In the genomic region with DNA sequence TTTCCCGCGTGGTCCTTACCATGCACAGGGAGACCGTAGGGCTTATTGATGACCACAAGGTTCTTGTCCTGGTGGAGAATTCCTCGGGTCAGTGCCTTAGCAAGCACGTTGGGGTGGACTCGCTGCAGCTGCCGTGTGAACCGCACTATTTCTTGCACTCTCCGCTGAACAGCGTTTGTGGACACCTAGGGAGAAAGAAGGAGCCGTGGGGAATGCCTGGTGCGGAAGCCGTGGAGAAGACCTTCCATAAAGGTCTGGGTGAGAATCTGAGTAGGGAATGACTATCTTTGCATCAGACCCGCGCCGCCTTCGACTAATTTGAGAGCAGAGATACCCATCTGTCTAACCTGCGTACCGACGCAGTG, we compare ENCODE assay signal across 8 cellular contexts. TPM values are rescaled to one million over a fixed set of nuclear protein-coding genes. Genes with fewer than 3 reads are reported as not detected.
DNase-seq lines count a peak whose midpoint lies in the region; ATAC-seq, FAIRE-seq and TF ChIP-seq lines count a peak whose summit lies in the region.

No MANE protein-coding gene starts in this region.

- H3K36me3 ChIP-seq in CD8-positive, alpha-beta memory T cell (ENCODE audit: insufficient read depth, low read length) = peaks cover 13% of the 10 kb centered on the region
- H3K36me3 ChIP-seq in H1 (ENCODE audit: control insufficient read depth in 2 of 4, insufficient read depth in 4 of 4, low read length in 3 of 4) (peaks cover 2 to 33% (median 18%) of the 10 kb centered on the region in 4 experiments; a peak in 6 of 8 replicates), neural progenitor cell (peaks cover 7% of the 10 kb centered on the region)

- H2BK12ac ChIP-seq in H1 (ENCODE audit: low read depth, low read length) = no peak overlapping the region

- no peak for ATAC-seq in GM21390 (IDR thresholded peaks at IDR 0.05; ENCODE audit: unreplicated experiment)

- TF ChIP-seq CTCF in NB4 (IDR thresholded peaks at IDR 0.05; ENCODE audit: low read depth, low read length) = no peak
- TF ChIP-seq CTCF in H1 (IDR thresholded peaks at IDR 0.05; ENCODE audit: control extremely low read depth in 1 of 3, insufficient read depth in 1 of 3, low read depth in 1 of 3, low read length in 3 of 3) = no peak
- TF ChIP-seq CTCF in neural progenitor cell (IDR thresholded peaks at IDR 0.05) = no peak

- H3K18ac ChIP-seq in H1 (ENCODE audit: extremely low read depth, low read length) = no peak overlapping the region

- no peak overlapping the region for H2BK20ac ChIP-seq in H1 (ENCODE audit: low read length)

- H3K4ac ChIP-seq in H1 (replicated peaks; ENCODE audit: insufficient read length, low read depth, low read length) = no peak overlapping the region

- H3K9me3 ChIP-seq in CD8-positive, alpha-beta memory T cell (ENCODE audit: low read length) = no peaks in the 10 kb centered on the region
- H3K9me3 ChIP-seq in H1 (ENCODE audit: insufficient read depth in 2 of 2, low read depth in 1 of 2, low read length in 1 of 2) = no peaks in the 10 kb centered on the region
- no peaks in the 10 kb centered on the region for H3K9me3 ChIP-seq in neural progenitor cell (ENCODE audit: low read depth)

- H2BK120ac ChIP-seq in H1 (replicated peaks; ENCODE audit: low read depth, low read length) = no peak overlapping the region

- H3F3A ChIP-seq in neural progenitor cell (ENCODE audit: low read depth) = peaks cover 20% of the 10 kb centered on the region

- peak overlapping the region; percentile 77 for H3K27ac ChIP-seq in CD8-positive, alpha-beta memory T cell (ENCODE audit: low read depth, low read length)
- H3K27ac ChIP-seq in H1 (ENCODE audit: low read depth, low read length) (peak overlapping the region; percentile 82), neural progenitor cell (peak overlapping the region; percentile 84)

- peak overlapping the region; percentile 89; the same call in 1 of the 2 replicates for H2AFZ ChIP-seq in H1 (ENCODE audit: low read length)
- H2AFZ ChIP-seq in neural progenitor cell (replicated peaks) = peak overlapping the region; percentile 97

- peaks cover 22% of the 10 kb centered on the region for H3K4me1 ChIP-seq in CD8-positive, alpha-beta memory T cell (ENCODE audit: insufficient read depth, low read length)
- H3K4me1 ChIP-seq in H1 (replicated peaks in 1 of 4; ENCODE audit: control insufficient read depth in 3 of 4, insufficient read depth in 4 of 4, low read length in 3 of 4) (peaks cover 0 to 11% (median 3%) of the 10 kb centered on the region in 4 experiments; a peak in 2 of 7 replicates), neural progenitor cell (peaks cover 13% of the 10 kb centered on the region)

- no peak overlapping the region for H2BK15ac ChIP-seq in H1 (ENCODE audit: low read length)

- H3K4me2 ChIP-seq in H1 (ENCODE audit: insufficient read depth in 1 of 2, low read depth in 2 of 2, low read length in 2 of 2) = peak overlapping the region; percentile 91 to 96
- peak overlapping the region; percentile 91 for H3K4me2 ChIP-seq in neural progenitor cell

- peaks cover 13% of the 10 kb centered on the region for H3K79me1 ChIP-seq in H1 (ENCODE audit: low read depth, low read length)

- TF ChIP-seq EP300 in H1 (IDR thresholded peaks at IDR 0.05; ENCODE audit: borderline replicate concordance in 1 of 2, low read depth in 2 of 2, low read length in 2 of 2) = no peak

- peak overlapping the region; percentile 99; the same call in 1 of the 2 replicates for H4K8ac ChIP-seq in H1 (ENCODE audit: extremely low read depth, insufficient read depth, low read length)

- no peak for TF ChIP-seq RAD21 in H1 (IDR thresholded peaks at IDR 0.05 in 1 of 2, conservative IDR thresholded peaks at IDR 0.05 in 1 of 2; ENCODE audit: low read depth in 2 of 2, low read length in 2 of 2)

- H3K27me3 Mint-ChIP-seq in CD8-positive, alpha-beta memory T cell = no peaks in the 10 kb centered on the region
- no peaks in the 10 kb centered on the region for H3K27me3 Mint-ChIP-seq in neural progenitor cell (ENCODE audit: insufficient read depth, low read depth)

- H3K9ac ChIP-seq in H1 (replicated peaks in 1 of 4; ENCODE audit: extremely low read depth in 1 of 4, low read depth in 3 of 4, low read length in 3 of 4) (peak overlapping the region; percentile 72 to 94 (median 92)), neural progenitor cell (peak overlapping the region; percentile 79)

- peak overlapping the region; percentile 93 to 99 (median 98) for H3K4me3 Mint-ChIP-seq in CD8-positive, alpha-beta memory T cell
- peak overlapping the region; percentile 91 for H3K4me3 Mint-ChIP-seq in neural progenitor cell

- FAIRE-seq in H1 (lab: Jason Lieb, UNC) = no peak

- H3K56ac ChIP-seq in H1 (replicated peaks; ENCODE audit: insufficient read length, low read depth, low read length) = no peak overlapping the region

- CTCF ChIA-PET in CD8-positive, alpha-beta memory T cell (lab: Charles Lee) = interaction anchor here (1.5 kb wide), 1 partner anchor 17 kb away, joined by 3 read pairs; no protein-coding TSS in a partner anchor
- CTCF ChIA-PET in H1 (lab: Charles Lee; ENCODE audit: partially characterized antibody) = interaction anchor here (1.2 kb wide), 1 partner anchor 21 kb away, joined by 3 read pairs; no protein-coding TSS in a partner anchor

- H3K23me2 ChIP-seq in H1 (ENCODE audit: low read depth, low read length) = peaks cover 7% of the 10 kb centered on the region; the same call in 1 of the 2 replicates

- H4K5ac ChIP-seq in H1 (ENCODE audit: insufficient read length, low read depth, low read length) = no peak overlapping the region

- H3K14ac ChIP-seq in H1 (ENCODE audit: insufficient read length) = no peak overlapping the region

- POLR2A ChIA-PET in CD8-positive, alpha-beta memory T cell (lab: Charles Lee) = interaction anchor here (2.5 kb wide), 1 partner anchor 58 kb away, joined by 13 read pairs; the partner anchor contains the start of genes FOXRED1 and SRPRA
- POLR2A ChIA-PET in H1 (lab: Charles Lee; ENCODE audit: partially characterized antibody) = interaction anchor here (0.5 to 3.3 kb wide), 20 partner anchors 9 to 584 kb away, joined by 3 to 18 read pairs (median 4); partner anchors contain the start of genes FOXRED1, PUS3 and SRPRA

- H3K23ac ChIP-seq in H1 (ENCODE audit: insufficient read length) = no peak overlapping the region

- H4K20me1 ChIP-seq in H1 (replicated peaks in 1 of 2; ENCODE audit: control insufficient read depth in 1 of 2, insufficient read depth in 2 of 2, low read length in 2 of 2) = no peaks in the 10 kb centered on the region
- peaks cover 10% of the 10 kb centered on the region for H4K20me1 ChIP-seq in neural progenitor cell (ENCODE audit: low read depth)

- H3K36me3 Mint-ChIP-seq in CD8-positive, alpha-beta memory T cell = peaks cover 2 to 54% (median 10%) of the 10 kb centered on the region in 3 donors
- H3K36me3 Mint-ChIP-seq in neural progenitor cell = peaks cover 10% of the 10 kb centered on the region

- H2AK5ac ChIP-seq in H1 (ENCODE audit: low read depth, low read length) = no peak overlapping the region

- WGBS in H1 (ENCODE audit: extremely low coverage in 1 of 2, insufficient coverage in 1 of 2, insufficient read length in 1 of 2, insufficient replicate concordance in 2 of 2, low coverage in 1 of 2, low lambda C conversion rate in 2 of 2, missing lambda C conversion rate in 1 of 2), 2 experiments = 7% methylated on average over 20 of the region's 20 CpGs; no CpG with 5 or more reads in 1 of the 2 experiments

- peak in 1 of 5 donors; percentile 3 for DNase-seq in CD8-positive, alpha-beta memory T cell
- DNase-seq in NB4 (ENCODE audit: low read depth) (no peak), H1 (ENCODE audit: low read depth in 1 of 2, low spot score in 2 of 2) (no peak), neural progenitor cell (ENCODE audit: low spot score) (peak; percentile 43), HT-29 (ENCODE audit: low spot score) (no peak), mucosa of gallbladder (ENCODE audit: low spot score) (no peak), LoVo (ENCODE audit: low spot score) (no peak)

- peak overlapping the region; percentile 68; the same call in 1 of the 2 replicates for H2BK5ac ChIP-seq in H1 (ENCODE audit: low read depth, low read length)

- H3K4me3 ChIP-seq in CD8-positive, alpha-beta memory T cell (ENCODE audit: low read length) = peak overlapping the region; percentile 100
- H3K4me3 ChIP-seq in NB4 (ENCODE audit: low read depth, low read length) (peak overlapping the region; percentile 78), H1 (ENCODE audit: extremely low read depth in 1 of 4, insufficient read depth in 2 of 4, low read depth in 3 of 4, low read length in 4 of 4) (peak overlapping the region; percentile 79 to 99 (median 94)), neural progenitor cell (peak overlapping the region; percentile 94)

- H3K27me3 ChIP-seq in CD8-positive, alpha-beta memory T cell (ENCODE audit: insufficient read depth, low read length, poor library complexity, severe bottlenecking) = no peaks in the 10 kb centered on the region
- no peaks in the 10 kb centered on the region for H3K27me3 ChIP-seq in H1 (replicated peaks in 1 of 4; ENCODE audit: control insufficient read depth in 3 of 4, extremely low read depth in 1 of 4, insufficient read depth in 3 of 4, low read length in 3 of 4)
- H3K27me3 ChIP-seq in neural progenitor cell = no peaks in the 10 kb centered on the region

- H4K91ac ChIP-seq in H1 (replicated peaks; ENCODE audit: insufficient read length, low read length) = no peak overlapping the region

- peak overlapping the region; percentile 1 to 99 (median 96) for H3K27ac Mint-ChIP-seq in CD8-positive, alpha-beta memory T cell
- peak overlapping the region; percentile 87 for H3K27ac Mint-ChIP-seq in neural progenitor cell

- peaks cover 30 to 53% (median 49%) of the 10 kb centered on the region in 3 donors for H3K4me1 Mint-ChIP-seq in CD8-positive, alpha-beta memory T cell
- H3K4me1 Mint-ChIP-seq in neural progenitor cell = peaks cover 24% of the 10 kb centered on the region

- TF ChIP-seq POLR2A in NB4 (IDR thresholded peaks at IDR 0.05; ENCODE audit: extremely low read depth, insufficient read length) (no peak), H1 (IDR thresholded peaks at IDR 0.05; ENCODE audit: control extremely low read depth in 1 of 2, low read depth in 2 of 2, low read length in 2 of 2) (no peak)

- no peaks in the 10 kb centered on the region for H3K9me3 Mint-ChIP-seq in CD8-positive, alpha-beta memory T cell
- H3K9me3 Mint-ChIP-seq in neural progenitor cell = no peaks in the 10 kb centered on the region

- H3K79me2 ChIP-seq in H1 (ENCODE audit: control insufficient read depth in 1 of 2, insufficient read depth in 2 of 2, low read length in 2 of 2) (peaks cover 7 to 55% of the 10 kb centered on the region in 2 experiments), neural progenitor cell (ENCODE audit: low read depth) (peaks cover 62% of the 10 kb centered on the region)

RNA-seq across cellular contexts. Expression of gene RPUSD4, which starts 0.6 kb away (rescaled TPM):
- total RNA-seq in CD8-positive, alpha-beta memory T cell = 10 to 100 TPM; 47.3 to 48.8 TPM
- polyA plus RNA-seq in CD8-positive, alpha-beta memory T cell = 20.4 TPM
- total RNA-seq in H1 (2021; fragmentation: NEBNext Ultra II Directional; extraction: Animal tissue kit (Norgen Biotek cat#: 25700)) = 48.2 and 50.7 TPM in 2 replicates
- polyA plus RNA-seq in H1 (2011; rRNA removed) = 36.1 and 46.7 TPM in 2 replicates
- 55.9 TPM for polyA plus RNA-seq in H1 (2011; cell fraction: cytosol; rRNA removed)
- 81.0 TPM for polyA plus RNA-seq in H1 (2011; cell fraction: nucleus; rRNA removed)
- 46.3 to 52.7 TPM (median 46.7 TPM) in 4 replicates for polyA plus RNA-seq in H1 (2012, experiment 1 of 2)
- 39.5 TPM for polyA plus RNA-seq in H1 (2012, experiment 2 of 2)
- polyA plus RNA-seq in H1 (2013, experiment 1 of 2) = 25.5 TPM
- 24.2 TPM for polyA plus RNA-seq in H1 (2013, experiment 2 of 2)
- 165 and 201 TPM in 2 replicates for polyA minus RNA-seq in H1 (2011; rRNA and poly(A)+ RNA removed)
- 43.7 TPM for polyA minus RNA-seq in H1 (2011; cell fraction: cytosol; rRNA and poly(A)+ RNA removed)
- polyA minus RNA-seq in H1 (2011; cell fraction: nucleus; rRNA and poly(A)+ RNA removed) = 64.7 TPM
- total RNA-seq in neural progenitor cell (ENCODE audit: low replicate concordance) (46.7 and 47.1 TPM in 2 replicates), mucosa of gallbladder (18.7 TPM)
- 47.6 and 52.7 TPM in 2 replicates for total RNA-seq in HT-29 (2014; rRNA removed; shearing (Covaris generic))

RNA-seq across cellular contexts. Expression of gene FAM118B, which starts 0.7 kb away (rescaled TPM):
- total RNA-seq in CD8-positive, alpha-beta memory T cell = 10 to 100 TPM; 17.9 to 19.0 TPM
- polyA plus RNA-seq in CD8-positive, alpha-beta memory T cell = 14.2 TPM
- 47.1 and 48.3 TPM in 2 replicates for total RNA-seq in H1 (2021; fragmentation: NEBNext Ultra II Directional; extraction: Animal tissue kit (Norgen Biotek cat#: 25700))
- polyA plus RNA-seq in H1 (2011; rRNA removed) = 15.5 and 25.3 TPM in 2 replicates
- polyA plus RNA-seq in H1 (2011; cell fraction: cytosol; rRNA removed) = 33.4 TPM
- 11.6 TPM for polyA plus RNA-seq in H1 (2011; cell fraction: nucleus; rRNA removed)
- polyA plus RNA-seq in H1 (2012, experiment 1 of 2) = 36.7 to 42.0 TPM (median 38.1 TPM) in 4 replicates
- polyA plus RNA-seq in H1 (2012, experiment 2 of 2) = 11.5 TPM
- 27.6 TPM for polyA plus RNA-seq in H1 (2013, experiment 1 of 2)
- polyA plus RNA-seq in H1 (2013, experiment 2 of 2) = 26.8 TPM
- polyA minus RNA-seq in H1 (2011; rRNA and poly(A)+ RNA removed) = 23.0 and 33.8 TPM in 2 replicates
- 16.0 TPM for polyA minus RNA-seq in H1 (2011; cell fraction: cytosol; rRNA and poly(A)+ RNA removed)
- 35.9 TPM for polyA minus RNA-seq in H1 (2011; cell fraction: nucleus; rRNA and poly(A)+ RNA removed)
- total RNA-seq in neural progenitor cell (ENCODE audit: low replicate concordance) (42.4 and 43.2 TPM in 2 replicates), mucosa of gallbladder (19.3 TPM)
- 16.3 and 20.8 TPM in 2 replicates for total RNA-seq in HT-29 (2014; rRNA removed; shearing (Covaris generic))

RNA-seq across cellular contexts. Expression of gene SRPRA, which starts 57.8 kb away (rescaled TPM):
- total RNA-seq in CD8-positive, alpha-beta memory T cell = 100 to 1,000 TPM; 157 TPM
- 168 TPM for polyA plus RNA-seq in CD8-positive, alpha-beta memory T cell
- total RNA-seq in H1 (2021; fragmentation: NEBNext Ultra II Directional; extraction: Animal tissue kit (Norgen Biotek cat#: 25700)) = 54.3 and 57.6 TPM in 2 replicates
- 60.3 and 62.0 TPM in 2 replicates for polyA plus RNA-seq in H1 (2011; rRNA removed)
- 47.0 TPM for polyA plus RNA-seq in H1 (2011; cell fraction: cytosol; rRNA removed)
- polyA plus RNA-seq in H1 (2011; cell fraction: nucleus; rRNA removed) = 133 TPM
- 44.9 to 61.6 TPM (median 54.0 TPM) in 4 replicates for polyA plus RNA-seq in H1 (2012, experiment 1 of 2)
- polyA plus RNA-seq in H1 (2012, experiment 2 of 2) = 33.8 TPM
- polyA plus RNA-seq in H1 (2013, experiment 1 of 2) = 57.6 TPM
- polyA plus RNA-seq in H1 (2013, experiment 2 of 2) = 61.9 TPM
- polyA minus RNA-seq in H1 (2011; rRNA and poly(A)+ RNA removed) = 87.4 and 98.9 TPM in 2 replicates
- polyA minus RNA-seq in H1 (2011; cell fraction: cytosol; rRNA and poly(A)+ RNA removed) = 37.5 TPM
- polyA minus RNA-seq in H1 (2011; cell fraction: nucleus; rRNA and poly(A)+ RNA removed) = 101 TPM
- 40.0 and 58.1 TPM in 2 replicates for total RNA-seq in neural progenitor cell (ENCODE audit: low replicate concordance)
- total RNA-seq in HT-29 (2014; rRNA removed; shearing (Covaris generic)) = 125 and 126 TPM in 2 replicates
- total RNA-seq in mucosa of gallbladder = 138 TPM

RNA-seq across cellular contexts. Expression of gene FOXRED1, which starts 58.1 kb away (rescaled TPM):
- total RNA-seq in CD8-positive, alpha-beta memory T cell = 10 to 100 TPM; 40.3 to 42.4 TPM
- 16.3 TPM for polyA plus RNA-seq in CD8-positive, alpha-beta memory T cell
- 48.5 and 48.8 TPM in 2 replicates for total RNA-seq in H1 (2021; fragmentation: NEBNext Ultra II Directional; extraction: Animal tissue kit (Norgen Biotek cat#: 25700))
- 99.4 and 110 TPM in 2 replicates for polyA plus RNA-seq in H1 (2011; rRNA removed)
- 87.2 TPM for polyA plus RNA-seq in H1 (2011; cell fraction: cytosol; rRNA removed)
- polyA plus RNA-seq in H1 (2011; cell fraction: nucleus; rRNA removed) = 108 TPM
- polyA plus RNA-seq in H1 (2012, experiment 1 of 2) = 57.3 to 75.9 TPM (median 66.6 TPM) in 4 replicates
- 58.1 TPM for polyA plus RNA-seq in H1 (2012, experiment 2 of 2)
- 25.4 TPM for polyA plus RNA-seq in H1 (2013, experiment 1 of 2)
- polyA plus RNA-seq in H1 (2013, experiment 2 of 2) = 24.5 TPM
- 57.4 and 64.3 TPM in 2 replicates for polyA minus RNA-seq in H1 (2011; rRNA and poly(A)+ RNA removed)
- polyA minus RNA-seq in H1 (2011; cell fraction: cytosol; rRNA and poly(A)+ RNA removed) = 23.3 TPM
- 33.1 TPM for polyA minus RNA-seq in H1 (2011; cell fraction: nucleus; rRNA and poly(A)+ RNA removed)
- total RNA-seq in neural progenitor cell (ENCODE audit: low replicate concordance) (25.8 and 50.5 TPM in 2 replicates), mucosa of gallbladder (29.3 TPM)
- 38.2 and 42.6 TPM in 2 replicates for total RNA-seq in HT-29 (2014; rRNA removed; shearing (Covaris generic))
